ENCODE assay signal across 1 cellular context in genomic region chr16:81752225-81752875, GRCh38.
TF ChIP-seq lines count a peak whose summit lies in the region.

No MANE protein-coding gene starts in this region.

TF ChIP-seq in HepG2, 621 proteins besides CTCF, POLR2A, EP300 and RAD21 (continued from another document and continues in another):
- TF ChIP-seq ZFP91 (CRISPR knock-in tag; IDR thresholded peaks at IDR 0.05; ENCODE audit: borderline replicate concordance) (0 out of 2 replicates have a peak, but pooled peaks have one; percentile 29), NRL (CRISPR knock-in tag; IDR thresholded peaks at IDR 0.05; ENCODE audit: borderline replicate concordance) (0 out of 2 replicates have a peak, but pooled peaks have one; percentile 10), KDM2A (CRISPR knock-in tag; IDR thresholded peaks at IDR 0.05; ENCODE audit: borderline replicate concordance, low read depth) (0 out of 2 replicates have a peak, but pooled peaks have one; percentile 36), DNMT1 (CRISPR knock-in tag; IDR thresholded peaks at IDR 0.05) (0 out of 2 replicates have a peak, but pooled peaks have one; percentile 52), ZNF225 (CRISPR knock-in tag; IDR thresholded peaks at IDR 0.05) (no peak), ZMYM4 (CRISPR knock-in tag; IDR thresholded peaks at IDR 0.05) (peak; percentile 35; the same call in 1 of the 2 replicates), NONO (IDR thresholded peaks at IDR 0.05) (no peak), NONO (CRISPR knock-in tag; conservative IDR thresholded peaks at IDR 0.05) (no peak), LCORL (IDR thresholded peaks at IDR 0.05) (no peak), LCORL (CRISPR knock-in tag; IDR thresholded peaks at IDR 0.05) (0 out of 2 replicates have a peak, but pooled peaks have one; percentile 44), HNRNPL (IDR thresholded peaks at IDR 0.05; ENCODE audit: low read depth, low read length) (0 out of 2 replicates have a peak, but pooled peaks have one; percentile 57), MAX (IDR thresholded peaks at IDR 0.05) (0 out of 2 replicates have a peak, but pooled peaks have one; percentile 32), GABPB1 (CRISPR knock-in tag; IDR thresholded peaks at IDR 0.05) (peak; percentile 35; the same call in 1 of the 2 replicates), PATZ1 (CRISPR knock-in tag; IDR thresholded peaks at IDR 0.05) (peak; percentile 19; the same call in 1 of the 2 replicates), ZFX (CRISPR knock-in tag; IDR thresholded peaks at IDR 0.05; ENCODE audit: low read depth) (peak; percentile 71), PRDM10 (CRISPR knock-in tag; IDR thresholded peaks at IDR 0.05; ENCODE audit: low read depth) (0 out of 2 replicates have a peak, but pooled peaks have one; percentile 23), ZNF569 (CRISPR knock-in tag; IDR thresholded peaks at IDR 0.05; ENCODE audit: borderline replicate concordance) (no peak), ZFY (CRISPR knock-in tag; IDR thresholded peaks at IDR 0.05) (0 out of 2 replicates have a peak, but pooled peaks have one; percentile 14), ARID4A (CRISPR knock-in tag; IDR thresholded peaks at IDR 0.05; ENCODE audit: borderline replicate concordance) (0 out of 2 replicates have a peak, but pooled peaks have one; percentile 29), ZNF619 (CRISPR knock-in tag; IDR thresholded peaks at IDR 0.05) (no peak), CSRNP2 (CRISPR knock-in tag; conservative IDR thresholded peaks at IDR 0.05; ENCODE audit: low read depth) (no peak), ZNF512B (CRISPR knock-in tag; IDR thresholded peaks at IDR 0.05; ENCODE audit: borderline replicate concordance) (no peak), FOXO4 (CRISPR knock-in tag; conservative IDR thresholded peaks at IDR 0.05) (peak; percentile 86; the same call in 1 of the 2 replicates), ZNF292 (CRISPR knock-in tag; IDR thresholded peaks at IDR 0.05; ENCODE audit: borderline replicate concordance, low read depth) (0 out of 2 replicates have a peak, but pooled peaks have one; percentile 41), ZNF333 (CRISPR knock-in tag; IDR thresholded peaks at IDR 0.05; ENCODE audit: borderline replicate concordance) (0 out of 2 replicates have a peak, but pooled peaks have one; percentile 16), KDM5B (CRISPR knock-in tag; IDR thresholded peaks at IDR 0.05; ENCODE audit: borderline replicate concordance) (peak; percentile 51; the same call in 1 of the 2 replicates), MXD1 (CRISPR knock-in tag; IDR thresholded peaks at IDR 0.05) (peak; percentile 56; the same call in 1 of the 2 replicates), MTERF4 (CRISPR knock-in tag; IDR thresholded peaks at IDR 0.05) (no peak), ZNF574 (CRISPR knock-in tag; IDR thresholded peaks at IDR 0.05) (peak; percentile 29; the same call in 1 of the 2 replicates)
